ENCODE assay signal across 8 cellular contexts in genomic region chr19:4638828-4639530, GRCh38. TPM values are rescaled to one million over a fixed set of nuclear protein-coding genes. Genes with fewer than 3 reads are reported as not detected.
DNase-seq lines count a peak whose midpoint lies in the region; ATAC-seq and TF ChIP-seq lines count a peak whose summit lies in the region.

TSS of gene TNFAIP8L1 (plus strand) at chr19:4639516. CDS start at chr19:4651870, 12,354 bp downstream.

- H3K36me3 ChIP-seq in psoas muscle (ENCODE audit: insufficient read depth in 1 of 2, low read depth in 1 of 2): no peaks in the 10 kb centered on the region
- H3K36me3 ChIP-seq in urinary bladder (ENCODE audit: insufficient read depth): no peaks in the 10 kb centered on the region

- H3K4me3 ChIP-seq in psoas muscle (peak within 1 kb of the TSS; percentile 85), urinary bladder (ENCODE audit: low read depth, low read length) (peak within 1 kb of the TSS; percentile 58)

- intact Hi-C loops in left ventricle myocardium superior (cut with micrococcal nuclease) (loop anchor here (5.0 kb wide), 1 partner anchor 82 kb away; the partner anchor contains the start of gene SEMA6B), psoas muscle (cut with DNase I) (loop anchor here (5.0 kb wide), 3 partner anchors 82 to 232 kb away; partner anchors contain the start of genes PLIN5 (in 1 of the 2) and SEMA6B (in 1 of the 2))

- DNase-seq in NCI-H1694 treated with DMSO at 0.1 percent for 48 hours (lab: John Stamatoyannopoulos, UW) (peak; percentile 71), T-helper 17 cell (peak; percentile 99 to 100 (median 99)), left ventricle myocardium superior (peak; percentile 98), psoas muscle (peak; percentile 97 to 98)

- no peak for TF ChIP-seq CTCF in psoas muscle (IDR thresholded peaks at IDR 0.05)

- no peaks in the 10 kb centered on the region for H3K27me3 ChIP-seq in psoas muscle (ENCODE audit: insufficient read depth in 3 of 3, low read length in 2 of 3)

- H3K27ac ChIP-seq in angular gyrus (ENCODE audit: low read depth, low read length): peak within 1 kb of the TSS; percentile 71
- peak within 1 kb of the TSS; percentile 78 for H3K27ac ChIP-seq in psoas muscle
- H3K27ac ChIP-seq in urinary bladder (ENCODE audit: low read depth): peak within 1 kb of the TSS; percentile 33

- H3K36me3 Mint-ChIP-seq in T-helper 17 cell (ENCODE audit: low read depth): no peaks in the 10 kb centered on the region

- WGBS in psoas muscle, 3 donors: 3% methylated on average over 38 to 49 of the region's 49 CpGs
- 3% methylated on average over 49 of the region's 49 CpGs for WGBS in urinary bladder

- peak within 1 kb of the TSS; percentile 100 for H3K27ac Mint-ChIP-seq in T-helper 17 cell

- H3K4me3 Mint-ChIP-seq in T-helper 17 cell: peak within 1 kb of the TSS; percentile 96

- H3K4me1 Mint-ChIP-seq in T-helper 17 cell: peaks cover 18% of the 10 kb centered on the region

- peak; percentile 27 for TF ChIP-seq POLR2A in GM15510 (IDR thresholded peaks at IDR 0.05; ENCODE audit: borderline replicate concordance, extremely low read depth, insufficient read length)

- ATAC-seq in HG02885 (IDR thresholded peaks at IDR 0.05; ENCODE audit: poor library complexity, unreplicated experiment): peak; percentile 91
- ATAC-seq in T-helper 17 cell: peak; percentile 95
- peak; percentile 93 for ATAC-seq in left ventricle myocardium superior
- ATAC-seq in psoas muscle: peak; percentile 94 to 95 (median 94)

- H3K4me1 ChIP-seq in psoas muscle (peaks cover 10% of the 10 kb centered on the region), urinary bladder (ENCODE audit: insufficient read depth) (no peaks in the 10 kb centered on the region)

- H3K27me3 Mint-ChIP-seq in T-helper 17 cell: no peaks in the 10 kb centered on the region

- H3K9me3 ChIP-seq in T-helper 17 cell (ENCODE audit: control insufficient read depth, low read length, poor library complexity, severe bottlenecking) (no peaks in the 10 kb centered on the region), psoas muscle (no peaks in the 10 kb centered on the region)

RNA-seq across cellular contexts. Expression of gene TNFAIP8L1, which starts in this region (rescaled TPM):
- total RNA-seq in T-helper 17 cell (10 to 100 TPM; 14.9 to 18.3 TPM), left ventricle myocardium superior (4.8 TPM), psoas muscle (1 to 10 TPM; 3.1 to 5.1 (median 3.8) TPM), urinary bladder (6.6 TPM)
- polyA plus RNA-seq in psoas muscle (1 to 10 TPM; 2.4 to 3.5 (median 2.8) TPM), urinary bladder (9.9 TPM)

Comparison
In these comparisons a context has a peak if more than half of its experiments do, and no peak if none do; other contexts are left out.
1. Peak in every context shown above with its lines: DNase-seq, ATAC-seq, H3K4me3 ChIP-seq and H3K27ac ChIP-seq.